16 cellular contexts compared by ENCODE assay signal in the genomic region with DNA sequence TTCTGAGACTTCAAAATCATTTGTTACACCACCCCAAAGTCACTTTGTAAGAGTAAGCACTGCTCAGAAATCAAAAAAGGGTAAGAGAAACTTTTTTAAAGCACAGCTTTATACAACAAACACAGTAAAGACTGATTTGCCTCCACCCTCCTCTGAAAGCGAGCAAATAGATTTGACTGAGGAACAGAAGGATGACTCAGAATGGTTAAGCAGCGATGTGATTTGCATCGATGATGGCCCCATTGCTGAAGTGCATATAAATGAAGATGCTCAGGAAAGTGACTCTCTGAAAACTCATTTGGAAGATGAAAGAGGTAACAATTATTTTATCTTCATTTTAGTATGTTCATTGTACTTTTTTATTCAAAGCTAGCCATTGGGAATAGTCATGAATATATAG. TPM values are rescaled to one million over a fixed set of nuclear protein-coding genes. Genes with fewer than 3 reads are reported as not detected.
A peak's percentile ranks its signal among the peaks of the same experiment; 100 is the strongest.
DNase-seq lines count a peak whose midpoint lies in the region; ATAC-seq and TF ChIP-seq lines count a peak whose summit lies in the region.
"Had no signal": no experiment of that assay in that cellular context is flagged by ENCODE, and none has a peak within 500 bp of the region (broad histone marks: within the 10 kb centered on the region; RNA-seq: fewer than 3 reads in every experiment).

No MANE protein-coding gene starts in this region.

- H3K9me3 ChIP-seq in esophagus squamous epithelium (no peaks in the 10 kb centered on the region), tibial nerve (no peaks in the 10 kb centered on the region)
- H3K9me3 ChIP-seq: HAP-1, MG63, right atrium auricular region had no signal

- peaks cover 22% of the 10 kb centered on the region for H3K4me1 Mint-ChIP-seq in activated naive CD4-positive, alpha-beta T cell treated with anti-CD3 and anti-CD28 coated beads, Interleukin-2, amount 10 ng/mL, durations not matched to agents 7 days and 5 days
- peaks cover 44% of the 10 kb centered on the region for H3K4me1 Mint-ChIP-seq in activated T-helper 2 cell treated with anti-CD3 and anti-CD28 coated beads, Interferon-gamma antibody, Interleukin-2, Interleukin-4, amounts not matched to agents 10 μg/mL and 5 μg/mL and 100 μg/mL, durations not matched to agents 14 hours and 24 hours and 36 hours (ENCODE audit: low read depth)

- H3K4me1 ChIP-seq in esophagus squamous epithelium, result no peaks in the 10 kb centered on the region
- H3K4me1 ChIP-seq in tibial nerve, result no peaks in the 10 kb centered on the region
- H3K4me1 ChIP-seq: right atrium auricular region had no signal

- H3K36me3 ChIP-seq in esophagus squamous epithelium (no peaks in the 10 kb centered on the region), tibial nerve (no peaks in the 10 kb centered on the region)
- H3K36me3 ChIP-seq: right atrium auricular region had no signal

- intact Hi-C loops in activated T-helper 2 cell treated with anti-CD3 and anti-CD28 coated beads, Interferon-gamma antibody, Interleukin-2, Interleukin-4, amounts not matched to agents 10 μg/mL and 5 μg/mL and 100 μg/mL, durations not matched to agents 14 hours and 24 hours and 36 hours (cut with micrococcal nuclease), result loop anchor here (5.0 kb wide), 2 partner anchors 33 to 102 kb away; no protein-coding TSS in a partner anchor
- intact Hi-C loops in esophagus squamous epithelium (cut with DNase I), result no loop called here

- no peaks in the 10 kb centered on the region for H3K27me3 ChIP-seq in esophagus squamous epithelium
- no peaks in the 10 kb centered on the region for H3K27me3 ChIP-seq in tibial nerve
- H3K27me3 ChIP-seq: MG63, right atrium auricular region had no signal

- H3K27ac ChIP-seq in esophagus squamous epithelium (no peak overlapping the region), tibial nerve (no peak overlapping the region)
- H3K27ac ChIP-seq: epithelial cell of prostate, right atrium auricular region had no signal

- peaks cover 0 to 50% of the 10 kb centered on the region in 2 donors for H3K36me3 Mint-ChIP-seq in activated naive CD4-positive, alpha-beta T cell treated with anti-CD3 and anti-CD28 coated beads, Interleukin-2, amount 50 U/mL, for 72 hours
- H3K36me3 Mint-ChIP-seq in activated naive CD4-positive, alpha-beta T cell treated with anti-CD3 and anti-CD28 coated beads, Interleukin-2, amount 10 ng/mL, durations not matched to agents 7 days and 5 days, result peaks cover 45% of the 10 kb centered on the region
- H3K36me3 Mint-ChIP-seq in activated T-helper 2 cell treated with anti-CD3 and anti-CD28 coated beads, Interferon-gamma antibody, Interleukin-2, Interleukin-4, amounts not matched to agents 10 μg/mL and 5 μg/mL and 100 μg/mL, durations not matched to agents 14 hours and 24 hours and 36 hours (ENCODE audit: low read depth), result peaks cover 61% of the 10 kb centered on the region

- H3K27ac Mint-ChIP-seq in activated naive CD4-positive, alpha-beta T cell treated with anti-CD3 and anti-CD28 coated beads, Interleukin-2, amount 50 U/mL, for 72 hours, result peak overlapping the region in 1 of 2 donors; percentile 62
- H3K27ac Mint-ChIP-seq in activated naive CD4-positive, alpha-beta T cell treated with anti-CD3 and anti-CD28 coated beads, Interleukin-2, amount 10 ng/mL, durations not matched to agents 7 days and 5 days, result no peak overlapping the region
- peak overlapping the region; percentile 89 for H3K27ac Mint-ChIP-seq in activated T-helper 2 cell treated with anti-CD3 and anti-CD28 coated beads, Interferon-gamma antibody, Interleukin-2, Interleukin-4, amounts not matched to agents 10 μg/mL and 5 μg/mL and 100 μg/mL, durations not matched to agents 14 hours and 24 hours and 36 hours

- no peak for DNase-seq in activated naive CD4-positive, alpha-beta T cell treated with anti-CD3 and anti-CD28 coated beads, Interleukin-2, amount 50 U/mL, for 72 hours (ENCODE audit: low spot score in 2 of 2)
- no peak for DNase-seq in activated naive CD4-positive, alpha-beta T cell treated with anti-CD3 and anti-CD28 coated beads, Interleukin-2, amount 10 ng/mL, durations not matched to agents 7 days and 5 days
- DNase-seq in activated T-helper 2 cell treated with anti-CD3 and anti-CD28 coated beads, Interferon-gamma antibody, Interleukin-2, Interleukin-4, amounts not matched to agents 10 μg/mL and 5 μg/mL and 100 μg/mL, durations not matched to agents 14 hours and 24 hours and 36 hours (ENCODE audit: low spot score), result no peak
- DNase-seq in stimulated activated naive CD8-positive, alpha-beta T cell treated with anti-CD3 and anti-CD28 coated beads, Interleukin-15, Interleukin-2, amounts not matched to agents 100 U/mL and 50 U/mL, for 24 hours, result no peak
- DNase-seq in esophagus squamous epithelium (lab: John Stamatoyannopoulos, UW), result no peak
- DNase-seq in NCI-H345 (lab: John Stamatoyannopoulos, UW), result no peak
- DNase-seq in tibial nerve (ENCODE audit: low spot score in 2 of 2), result no peak
- DNase-seq: AML-193; DMS53; MG63; naive thymus-derived CD4-positive, alpha-beta T cell; NCI-H2171 treated with DMSO at 0.1 percent for 48 hours had no signal

- no peaks in the 10 kb centered on the region for H3K9me3 Mint-ChIP-seq in activated naive CD4-positive, alpha-beta T cell treated with anti-CD3 and anti-CD28 coated beads, Interleukin-2, amount 50 U/mL, for 72 hours
- H3K9me3 Mint-ChIP-seq in activated naive CD4-positive, alpha-beta T cell treated with anti-CD3 and anti-CD28 coated beads, Interleukin-2, amount 10 ng/mL, durations not matched to agents 7 days and 5 days, result no peaks in the 10 kb centered on the region
- no peaks in the 10 kb centered on the region for H3K9me3 Mint-ChIP-seq in activated T-helper 2 cell treated with anti-CD3 and anti-CD28 coated beads, Interferon-gamma antibody, Interleukin-2, Interleukin-4, amounts not matched to agents 10 μg/mL and 5 μg/mL and 100 μg/mL, durations not matched to agents 14 hours and 24 hours and 36 hours
- H3K9me3 Mint-ChIP-seq: naive thymus-derived CD4-positive, alpha-beta T cell had no signal

- H3K4me3 ChIP-seq in esophagus squamous epithelium (no peak overlapping the region), tibial nerve (no peak overlapping the region)
- H3K4me3 ChIP-seq: HAP-1, MG63, right atrium auricular region had no signal

- TF ChIP-seq POLR2A in esophagus squamous epithelium (IDR thresholded peaks at IDR 0.05) (no peak), tibial nerve (IDR thresholded peaks at IDR 0.05) (no peak)

- CTCF ChIA-PET in activated naive CD4-positive, alpha-beta T cell treated with anti-CD3 and anti-CD28 coated beads, Interleukin-2, amount 10 ng/mL, durations not matched to agents 7 days and 5 days (lab: Charles Lee), result interaction anchor here (0.5 to 1.0 kb wide), 2 partner anchors 56 to 153 kb away, joined by 3 read pairs; a partner anchor contains a TSS

- TF ChIP-seq CTCF in esophagus squamous epithelium (IDR thresholded peaks at IDR 0.05) (no peak), tibial nerve (IDR thresholded peaks at IDR 0.05) (no peak)

- H3K27me3 Mint-ChIP-seq in activated naive CD4-positive, alpha-beta T cell treated with anti-CD3 and anti-CD28 coated beads, Interleukin-2, amount 10 ng/mL, durations not matched to agents 7 days and 5 days, result no peaks in the 10 kb centered on the region
- no peaks in the 10 kb centered on the region for H3K27me3 Mint-ChIP-seq in activated T-helper 2 cell treated with anti-CD3 and anti-CD28 coated beads, Interferon-gamma antibody, Interleukin-2, Interleukin-4, amounts not matched to agents 10 μg/mL and 5 μg/mL and 100 μg/mL, durations not matched to agents 14 hours and 24 hours and 36 hours (ENCODE audit: low read depth)
- H3K27me3 Mint-ChIP-seq: naive thymus-derived CD4-positive, alpha-beta T cell had no signal

- peak; percentile 66 to 69 for ATAC-seq in activated naive CD4-positive, alpha-beta T cell treated with anti-CD3 and anti-CD28 coated beads, Interleukin-2, amount 50 U/mL, for 72 hours
- peak; percentile 67 for ATAC-seq in HG03095 (IDR thresholded peaks at IDR 0.05; ENCODE audit: unreplicated experiment)
- peak; percentile 76 for ATAC-seq in stimulated activated naive CD8-positive, alpha-beta T cell treated with anti-CD3 and anti-CD28 coated beads, Interleukin-15, Interleukin-2, amounts not matched to agents 100 U/mL and 50 U/mL, for 24 hours

- H3K4me3 Mint-ChIP-seq in activated naive CD4-positive, alpha-beta T cell treated with anti-CD3 and anti-CD28 coated beads, Interleukin-2, amount 10 ng/mL, durations not matched to agents 7 days and 5 days, result no peak overlapping the region
- H3K4me3 Mint-ChIP-seq in activated T-helper 2 cell treated with anti-CD3 and anti-CD28 coated beads, Interferon-gamma antibody, Interleukin-2, Interleukin-4, amounts not matched to agents 10 μg/mL and 5 μg/mL and 100 μg/mL, durations not matched to agents 14 hours and 24 hours and 36 hours (ENCODE audit: low read depth), result no peak overlapping the region

- TF ChIP-seq EP300 in tibial nerve (IDR thresholded peaks at IDR 0.05), result no peak

- WGBS in esophagus squamous epithelium, 2 donors, result 70 to 84% methylated on average over 3 of the region's 3 CpGs
- 79 to 81% methylated on average over 3 of the region's 3 CpGs for WGBS in tibial nerve, 2 donors

RNA-seq across cellular contexts. Expression of a gene that starts 32.6 kb away (rescaled TPM):
- 10 to 100 TPM; 71.9 to 79.6 TPM for total RNA-seq in activated naive CD4-positive, alpha-beta T cell treated with anti-CD3 and anti-CD28 coated beads, Interleukin-2, amount 50 U/mL, for 72 hours
- total RNA-seq in activated T-helper 2 cell treated with anti-CD3 and anti-CD28 coated beads, Interferon-gamma antibody, Interleukin-2, Interleukin-4, amounts not matched to agents 10 μg/mL and 5 μg/mL and 100 μg/mL, durations not matched to agents 14 hours and 24 hours and 36 hours, result 58.9 and 65.3 TPM in 2 replicates
- 1 to 10 TPM; 1.3 to 3.4 (median 2.0) TPM for total RNA-seq in esophagus squamous epithelium
- total RNA-seq in tibial nerve, result 1 to 10 TPM in 2 of 4 donors, under 1 TPM in 2; 0.66 to 9.6 (median 1.0) TPM
